In genomic region chr1:35580949-35581388, GRCh38 we compare ENCODE assay signal across 14 cellular contexts. TPM values are rescaled to one million over a fixed set of nuclear protein-coding genes. Genes with fewer than 3 reads are reported as not detected.
DNase-seq lines count a peak whose midpoint lies in the region; TF ChIP-seq lines count a peak whose summit lies in the region.
"Had no signal": no experiment of that assay in that cellular context is flagged by ENCODE, and none has a peak within 500 bp of the region (broad histone marks: within the 10 kb centered on the region; RNA-seq: fewer than 3 reads in every experiment).

No MANE protein-coding gene starts in this region.

- CTCF ChIA-PET in OCI-LY7 (lab: Charles Lee; ENCODE audit: unreplicated experiment): no interaction called here

- H3K27me3 ChIP-seq in DOHH2 (ENCODE audit: control insufficient read depth, low read length) (peaks cover 16% of the 10 kb centered on the region), Karpas-422 (ENCODE audit: low read length) (no peaks in the 10 kb centered on the region), osteoblast (ENCODE audit: insufficient read depth, low read length) (no peaks in the 10 kb centered on the region), mesenchymal stem cell (ENCODE audit: control insufficient read depth in 1 of 2, insufficient read depth in 1 of 2, low read length in 2 of 2) (peaks cover 18 to 23% of the 10 kb centered on the region in 2 experiments)

- H3K4me2 ChIP-seq in DOHH2 (ENCODE audit: low read length) (peak overlapping the region; percentile 33), Karpas-422 (ENCODE audit: low read depth, low read length, poor library complexity, severe bottlenecking) (peak overlapping the region; percentile 8), OCI-LY7 (ENCODE audit: low read length) (peak overlapping the region; percentile 5; the same call in 1 of the 2 replicates), osteoblast (ENCODE audit: insufficient read depth, low read length) (no peak overlapping the region), mesenchymal stem cell (ENCODE audit: low read length, poor library complexity, severe bottlenecking) (no peak overlapping the region)

- TF ChIP-seq CTCF in DOHH2 (IDR thresholded peaks at IDR 0.05; ENCODE audit: low read depth, low read length, poor library complexity, severe bottlenecking): no peak
- no peak for TF ChIP-seq CTCF in OCI-LY7 (conservative IDR thresholded peaks at IDR 0.05; ENCODE audit: low read length)
- TF ChIP-seq CTCF in osteoblast (IDR thresholded peaks at IDR 0.05; ENCODE audit: extremely low read depth, low read depth, low read length): no peak

- peaks cover 39% of the 10 kb centered on the region for H3K4me1 ChIP-seq in DOHH2 (ENCODE audit: control insufficient read depth, low read length)
- peaks cover 40% of the 10 kb centered on the region for H3K4me1 ChIP-seq in Karpas-422 (ENCODE audit: low read length)
- H3K4me1 ChIP-seq in OCI-LY7 (ENCODE audit: insufficient read depth, low read length, poor library complexity, severe bottlenecking): peaks cover 23% of the 10 kb centered on the region
- H3K4me1 ChIP-seq in osteoblast (ENCODE audit: insufficient read depth, low read length): peaks cover 6% of the 10 kb centered on the region
- peaks cover 10% of the 10 kb centered on the region for H3K4me1 ChIP-seq in mesenchymal stem cell (ENCODE audit: control insufficient read depth, insufficient read depth, low read depth, low read length)

- H3K4me3 ChIP-seq in DOHH2 (ENCODE audit: low read length): no peak overlapping the region
- no peak overlapping the region for H3K4me3 ChIP-seq in Karpas-422 (ENCODE audit: low read length)
- H3K4me3 ChIP-seq in OCI-LY7 (ENCODE audit: low read depth, low read length, poor library complexity, severe bottlenecking): no peak overlapping the region
- H3K4me3 ChIP-seq in osteoblast (ENCODE audit: insufficient read depth, low read length): no peak overlapping the region
- H3K4me3 ChIP-seq in mesenchymal stem cell (ENCODE audit: insufficient read depth in 1 of 2, low read depth in 1 of 2, low read length in 2 of 2): no peak overlapping the region

- H2AK5ac ChIP-seq in mesenchymal stem cell (ENCODE audit: low read length, severe bottlenecking): no peak overlapping the region

- H4K20me1 ChIP-seq in DOHH2 (ENCODE audit: control insufficient read depth, insufficient read depth, low read depth, low read length): no peaks in the 10 kb centered on the region
- no peaks in the 10 kb centered on the region for H4K20me1 ChIP-seq in Karpas-422 (ENCODE audit: insufficient read depth, low read depth, low read length)
- no peaks in the 10 kb centered on the region for H4K20me1 ChIP-seq in OCI-LY7 (ENCODE audit: insufficient read depth, low read length)
- H4K20me1 ChIP-seq in osteoblast (ENCODE audit: insufficient read depth, low read length): no peaks in the 10 kb centered on the region

- H3K9me2 ChIP-seq in DOHH2 (replicated peaks; ENCODE audit: control insufficient read depth, low read length) (no peaks in the 10 kb centered on the region), Karpas-422 (replicated peaks; ENCODE audit: insufficient read depth, low read length) (no peaks in the 10 kb centered on the region), OCI-LY7 (ENCODE audit: insufficient read depth, low read length) (no peaks in the 10 kb centered on the region)

- no CpG with 5 or more reads among the region's 4 CpGs for WGBS in mesenchymal stem cell

- H3K9ac ChIP-seq in Karpas-422 (ENCODE audit: low read length) (no peak overlapping the region), mesenchymal stem cell (ENCODE audit: low read length) (no peak overlapping the region)

- no peak overlapping the region for H3K4ac ChIP-seq in mesenchymal stem cell (ENCODE audit: low read depth in 1 of 2, low read length in 2 of 2)

- H3K9me3 ChIP-seq in DOHH2 (ENCODE audit: control insufficient read depth, insufficient read depth, low read length) (no peaks in the 10 kb centered on the region), Karpas-422 (ENCODE audit: low read length) (no peaks in the 10 kb centered on the region), OCI-LY7 (ENCODE audit: low read length) (no peaks in the 10 kb centered on the region), osteoblast (ENCODE audit: low read depth, low read length) (no peaks in the 10 kb centered on the region), mesenchymal stem cell (ENCODE audit: control insufficient read depth, low read length) (no peaks in the 10 kb centered on the region)

- H3K18ac ChIP-seq in mesenchymal stem cell (ENCODE audit: low read depth in 1 of 2, low read length in 2 of 2): no peak overlapping the region

- no peaks in the 10 kb centered on the region for H3K79me2 ChIP-seq in DOHH2 (ENCODE audit: control insufficient read depth, low read length)
- H3K79me2 ChIP-seq in Karpas-422 (ENCODE audit: low read length): no peaks in the 10 kb centered on the region
- no peaks in the 10 kb centered on the region for H3K79me2 ChIP-seq in OCI-LY7 (ENCODE audit: insufficient read depth, low read depth, low read length)
- H3K79me2 ChIP-seq in osteoblast (ENCODE audit: insufficient read depth, low read length): no peaks in the 10 kb centered on the region

- H2AFZ ChIP-seq in Karpas-422 (ENCODE audit: low read length) (no peak overlapping the region), OCI-LY7 (ENCODE audit: low read length) (no peak overlapping the region), osteoblast (ENCODE audit: low read length) (no peak overlapping the region), mesenchymal stem cell (ENCODE audit: low read depth, low read length) (no peak overlapping the region)

- no peak overlapping the region for H3K23ac ChIP-seq in mesenchymal stem cell (ENCODE audit: low read length in 2 of 2)

- DNase-seq in Karpas-422: peak; percentile 51
- no peak for DNase-seq in OCI-LY7 (ENCODE audit: low spot score)
- DNase-seq in osteoblast (ENCODE audit: insufficient read length, low spot score, missing footprints): peak; percentile 1
- no peak for DNase-seq in cortex of kidney (lab: John Stamatoyannopoulos, UW)
- no peak for DNase-seq in mesenchymal stem cell
- DNase-seq in SIG-M5 (lab: John Stamatoyannopoulos, UW): no peak
- DNase-seq: CD4-positive, alpha-beta memory T cell; DMS153; DMS79 treated with DMSO at 0.1 percent for 48 hours; GDM1; HCEC 1CT had no signal

- no peaks in the 10 kb centered on the region for H3K79me1 ChIP-seq in mesenchymal stem cell (replicated peaks; ENCODE audit: low read length, poor library complexity, severe bottlenecking)

- no peak overlapping the region for H2BK120ac ChIP-seq in mesenchymal stem cell (ENCODE audit: low read depth, low read length)

- no peak overlapping the region for H2BK15ac ChIP-seq in mesenchymal stem cell (ENCODE audit: low read depth, poor library complexity, severe bottlenecking)

- H3F3A ChIP-seq in DOHH2 (ENCODE audit: control insufficient read depth, insufficient read depth): peaks cover 6% of the 10 kb centered on the region; the same call in 1 of the 2 replicates

- POLR2A ChIA-PET in OCI-LY7 (lab: Charles Lee): interaction anchor here (0.6 to 1.1 kb wide), 6 partner anchors 154 to 498 kb away, joined by 3 to 4 read pairs (median 3); no protein-coding TSS in a partner anchor

- intact Hi-C loops in OCI-LY7 (cut with micrococcal nuclease; ENCODE audit: unreplicated experiment): no loop called here

- H2BK12ac ChIP-seq in mesenchymal stem cell (ENCODE audit: low read length in 2 of 2): no peak overlapping the region

- H3K36me3 ChIP-seq in DOHH2 (ENCODE audit: control insufficient read depth, low read length) (no peaks in the 10 kb centered on the region), Karpas-422 (ENCODE audit: insufficient read depth, low read length) (no peaks in the 10 kb centered on the region), OCI-LY7 (ENCODE audit: insufficient read depth, low read length) (no peaks in the 10 kb centered on the region), osteoblast (ENCODE audit: insufficient read depth, low read length) (no peaks in the 10 kb centered on the region), mesenchymal stem cell (ENCODE audit: control insufficient read depth in 1 of 2, insufficient read depth in 2 of 2, low read depth in 1 of 2, low read length in 2 of 2) (peaks cover 0 to 4% of the 10 kb centered on the region in 2 experiments)

- no peak overlapping the region for H4K91ac ChIP-seq in mesenchymal stem cell (ENCODE audit: low read length)

- H3K27ac ChIP-seq in DOHH2 (ENCODE audit: low read depth, low read length): no peak overlapping the region
- no peak overlapping the region for H3K27ac ChIP-seq in Karpas-422 (ENCODE audit: low read length)
- H3K27ac ChIP-seq in OCI-LY7 (ENCODE audit: low read depth, low read length, poor library complexity, severe bottlenecking): no peak overlapping the region
- no peak overlapping the region for H3K27ac ChIP-seq in osteoblast (ENCODE audit: low read depth, low read length)
- H3K27ac ChIP-seq in mesenchymal stem cell (ENCODE audit: low read length, poor library complexity, severe bottlenecking): no peak overlapping the region
- H3K27ac ChIP-seq: C4-2B had no signal

- BruUV-seq in OCI-LY7 (replicated peaks; lab: Mats Ljungman, UMichigan): no TSS peak

- no peak overlapping the region for H3K14ac ChIP-seq in mesenchymal stem cell (ENCODE audit: low read length in 2 of 2)

- no peak overlapping the region for H4K8ac ChIP-seq in mesenchymal stem cell (ENCODE audit: low read length)

- no peak overlapping the region for H2BK5ac ChIP-seq in mesenchymal stem cell (ENCODE audit: low read depth, low read length, poor library complexity, severe bottlenecking)

RNA-seq across cellular contexts. Expression of gene TFAP2E, which starts 7.9 kb away (rescaled TPM):
- 0.56 and 1.4 TPM in 2 replicates for total RNA-seq in Karpas-422 (2014; rRNA removed; shearing (Covaris generic); ENCODE audit: low replicate concordance)
- total RNA-seq in OCI-LY7 (2014; rRNA removed; shearing (Covaris generic)): 1.1 and 1.3 TPM in 2 replicates
- total RNA-seq in OCI-LY7 (2022) (1.2 and 1.4 TPM in 2 replicates), osteoblast (under 0.01 and 0.29 TPM in 2 replicates)
- 0.11 TPM for polyA plus RNA-seq in mesenchymal stem cell (2013, experiment 1 of 2)
- polyA plus RNA-seq in mesenchymal stem cell (2013, experiment 2 of 2): 0.10 TPM
- total RNA-seq: H4 had no signal

RNA-seq across cellular contexts. Expression of gene NCDN, which starts 23.4 kb away (rescaled TPM):
- total RNA-seq in Karpas-422 (2014; rRNA removed; shearing (Covaris generic); ENCODE audit: low replicate concordance): 22.8 and 46.0 TPM in 2 replicates
- total RNA-seq in OCI-LY7 (2014; rRNA removed; shearing (Covaris generic)): 16.5 and 22.2 TPM in 2 replicates
- total RNA-seq in OCI-LY7 (2022): 25.8 and 30.1 TPM in 2 replicates
- 25.9 and 30.0 TPM in 2 replicates for total RNA-seq in osteoblast
- 19.5 TPM for polyA plus RNA-seq in mesenchymal stem cell (2013, experiment 1 of 2)
- 20.1 TPM for polyA plus RNA-seq in mesenchymal stem cell (2013, experiment 2 of 2)

RNA-seq across cellular contexts. Expression of gene KIAA0319L, which starts 23.8 kb away (rescaled TPM):
- total RNA-seq in Karpas-422 (2014; rRNA removed; shearing (Covaris generic); ENCODE audit: low replicate concordance): 34.0 and 53.6 TPM in 2 replicates
- total RNA-seq in OCI-LY7 (2014; rRNA removed; shearing (Covaris generic)): 23.1 and 25.3 TPM in 2 replicates
- total RNA-seq in OCI-LY7 (2022) (44.9 and 47.4 TPM in 2 replicates), osteoblast (44.9 and 48.9 TPM in 2 replicates)
- polyA plus RNA-seq in mesenchymal stem cell (2013, experiment 1 of 2): 37.8 TPM
- 37.6 TPM for polyA plus RNA-seq in mesenchymal stem cell (2013, experiment 2 of 2)

Comparison
In these comparisons a context has a peak if more than half of its experiments do, and no peak if none do; other contexts are left out.
1. H3K4me2 ChIP-seq: peak in DOHH2 (single experiment), Karpas-422 (single experiment) and OCI-LY7 (single experiment); none in osteoblast (single experiment) and mesenchymal stem cell (single experiment).
2. DNase-seq: peak in Karpas-422 (single experiment) and osteoblast (single experiment); none in OCI-LY7 (single experiment), cortex of kidney (single experiment), mesenchymal stem cell (single experiment) and SIG-M5 (single experiment).